ENCODE assay signal across 21 cellular contexts in the genomic region with DNA sequence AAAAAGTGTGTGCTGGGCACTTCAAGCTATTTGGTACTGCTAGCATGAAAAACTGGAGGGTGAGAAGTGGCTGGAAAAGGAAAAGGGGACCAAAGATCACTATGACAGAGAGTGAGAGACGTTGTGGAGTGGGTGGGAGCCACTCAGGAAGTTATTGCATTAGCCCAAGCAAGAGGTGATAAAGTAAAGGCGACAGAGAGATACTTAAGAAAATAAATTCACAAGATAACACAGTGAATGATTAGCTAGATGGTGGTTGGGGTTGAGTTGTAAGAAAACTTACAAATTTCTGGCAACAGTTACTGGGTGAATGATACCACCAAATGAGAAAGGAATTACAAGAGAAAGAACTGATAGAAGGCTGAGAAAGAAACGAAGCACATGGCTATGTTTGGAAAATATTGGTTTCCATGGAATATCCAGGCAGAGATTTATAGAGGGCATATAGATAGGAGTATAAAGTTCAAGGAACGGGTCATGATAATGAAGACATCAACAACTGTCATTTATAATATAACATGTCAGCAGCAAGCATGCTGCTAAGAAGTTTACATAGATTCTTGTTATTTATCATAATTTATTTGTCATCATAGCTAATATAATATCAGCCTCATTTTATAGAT.
DNase-seq lines count a peak whose midpoint lies in the region; ATAC-seq and TF ChIP-seq lines count a peak whose summit lies in the region.
"Had no signal": no experiment of that assay in that cellular context is flagged by ENCODE, and none has a peak within 500 bp of the region (broad histone marks: within the 10 kb centered on the region; RNA-seq: fewer than 3 reads in every experiment).

No MANE protein-coding gene starts in this region.

- H3K36me3 Mint-ChIP-seq in activated CD8-positive, alpha-beta memory T cell treated with anti-CD3 and anti-CD28 coated beads, Interleukin-2, amount 10 ng/mL, durations not matched to agents 7 days and 5 days, result peaks cover 9% of the 10 kb centered on the region
- H3K36me3 Mint-ChIP-seq in IgD-negative memory B cell (no peaks in the 10 kb centered on the region), progenitor cell of endocrine pancreas (ENCODE audit: insufficient read depth) (no peaks in the 10 kb centered on the region)
- peaks cover 5% of the 10 kb centered on the region for H3K36me3 Mint-ChIP-seq in central memory CD8-positive, alpha-beta T cell (ENCODE audit: insufficient read depth)

- H3K4me1 ChIP-seq in left ventricle myocardium inferior, result no peaks in the 10 kb centered on the region

- no peaks in the 10 kb centered on the region for H3K9me3 Mint-ChIP-seq in activated CD8-positive, alpha-beta memory T cell treated with anti-CD3 and anti-CD28 coated beads, Interleukin-2, amount 10 ng/mL, durations not matched to agents 7 days and 5 days (ENCODE audit: low read depth)
- H3K9me3 Mint-ChIP-seq in IgD-negative memory B cell (no peaks in the 10 kb centered on the region), progenitor cell of endocrine pancreas (ENCODE audit: low read depth) (peaks cover 11% of the 10 kb centered on the region)
- H3K9me3 Mint-ChIP-seq in central memory CD8-positive, alpha-beta T cell, result no peaks in the 10 kb centered on the region

- no peak for DNase-seq in activated CD8-positive, alpha-beta memory T cell treated with anti-CD3 and anti-CD28 coated beads, Interleukin-2, amount 10 ng/mL, durations not matched to agents 7 days and 5 days
- DNase-seq in activated CD8-positive, alpha-beta memory T cell treated with anti-CD3 and anti-CD28 coated beads, Interleukin-2, amount 50 U/mL, for 48 hours, result no peak
- no peak for DNase-seq in central memory CD8-positive, alpha-beta T cell (ENCODE audit: low spot score in 2 of 2)
- DNase-seq in progenitor cell of endocrine pancreas (ENCODE audit: low spot score, unreplicated experiment) (no peak), left ventricle myocardium inferior (no peak), NOMO-1 treated with dmso at 0.1 percent for 144 hours (lab: John Stamatoyannopoulos, UW; ENCODE audit: unreplicated experiment) (no peak), midbrain (lab: John Stamatoyannopoulos, UW) (no peak)
- DNase-seq: activated CD4-positive, alpha-beta T cell treated with anti-CD3 and anti-CD28 coated beads for 4 hours; C1 segment of cervical spinal cord; DMS79 treated with DMSO at 0.1 percent for 48 hours; hypothalamus; KBM-7; mammary epithelial cell; NCI-H2029; nephron progenitor cell; RPMI8226; SK-N-SH; stimulated activated CD4-positive, alpha-beta T cell treated with anti-CD3 and anti-CD28 coated beads, Interleukin-4, amount 100 ng/mL, for 4 hours; substantia nigra had no signal

- no peak overlapping the region for H3K4me3 Mint-ChIP-seq in activated CD8-positive, alpha-beta memory T cell treated with anti-CD3 and anti-CD28 coated beads, Interleukin-2, amount 10 ng/mL, durations not matched to agents 7 days and 5 days
- H3K4me3 Mint-ChIP-seq in IgD-negative memory B cell (no peak overlapping the region), progenitor cell of endocrine pancreas (ENCODE audit: low read depth) (no peak overlapping the region)
- H3K4me3 Mint-ChIP-seq in central memory CD8-positive, alpha-beta T cell, result peak overlapping the region; percentile 63
- H3K4me3 Mint-ChIP-seq: nephron progenitor cell had no signal

- H3K27ac Mint-ChIP-seq in activated CD8-positive, alpha-beta memory T cell treated with anti-CD3 and anti-CD28 coated beads, Interleukin-2, amount 10 ng/mL, durations not matched to agents 7 days and 5 days, result peak overlapping the region; percentile 39
- H3K27ac Mint-ChIP-seq in IgD-negative memory B cell (peak overlapping the region in 2 of 3 donors; percentile 23 to 73), progenitor cell of endocrine pancreas (peak overlapping the region; percentile 32)
- H3K27ac Mint-ChIP-seq in central memory CD8-positive, alpha-beta T cell (ENCODE audit: low read depth), result peak overlapping the region; percentile 81

- intact Hi-C loops in left ventricle myocardium inferior (cut with micrococcal nuclease), result no loop called here

- no peak for ATAC-seq in activated CD8-positive, alpha-beta memory T cell treated with anti-CD3 and anti-CD28 coated beads, Interleukin-2, amount 10 ng/mL, durations not matched to agents 7 days and 5 days
- peak; percentile 65 for ATAC-seq in central memory CD8-positive, alpha-beta T cell (replicated peaks; ENCODE audit: extremely low read depth, poor library complexity, severe bottlenecking)

- H3K9me3 ChIP-seq in left ventricle myocardium inferior (replicated peaks), result no peaks in the 10 kb centered on the region
- H3K9me3 ChIP-seq: SK-N-SH had no signal

- H3K36me3 ChIP-seq in left ventricle myocardium inferior, result no peaks in the 10 kb centered on the region

- CTCF ChIA-PET in activated CD8-positive, alpha-beta memory T cell treated with anti-CD3 and anti-CD28 coated beads, Interleukin-2, amount 10 ng/mL, durations not matched to agents 7 days and 5 days (lab: Charles Lee), result no interaction called here

- H3K4me3 ChIP-seq in left ventricle myocardium inferior, result no peak overlapping the region
- H3K4me3 ChIP-seq: coronary artery had no signal

- H3K4me1 Mint-ChIP-seq in activated CD8-positive, alpha-beta memory T cell treated with anti-CD3 and anti-CD28 coated beads, Interleukin-2, amount 10 ng/mL, durations not matched to agents 7 days and 5 days, result peaks cover 15% of the 10 kb centered on the region
- H3K4me1 Mint-ChIP-seq in IgD-negative memory B cell, result peaks cover 6 to 12% (median 7%) of the 10 kb centered on the region in 3 donors
- peaks cover 53% of the 10 kb centered on the region for H3K4me1 Mint-ChIP-seq in central memory CD8-positive, alpha-beta T cell
- peaks cover 8% of the 10 kb centered on the region for H3K4me1 Mint-ChIP-seq in progenitor cell of endocrine pancreas (ENCODE audit: low read depth)
- H3K4me1 Mint-ChIP-seq: nephron progenitor cell had no signal

- no peak overlapping the region for H3K27ac ChIP-seq in left ventricle myocardium inferior (replicated peaks)
- H3K27ac ChIP-seq: coronary artery had no signal

- H3K27me3 ChIP-seq in left ventricle myocardium inferior (ENCODE audit: low read depth), result no peaks in the 10 kb centered on the region

- no peak for TF ChIP-seq CTCF in progenitor cell of endocrine pancreas (IDR thresholded peaks at IDR 0.05; ENCODE audit: unreplicated experiment)
- TF ChIP-seq CTCF in left ventricle myocardium inferior (IDR thresholded peaks at IDR 0.05; ENCODE audit: borderline replicate concordance), result no peak

- no peaks in the 10 kb centered on the region for H3K27me3 Mint-ChIP-seq in activated CD8-positive, alpha-beta memory T cell treated with anti-CD3 and anti-CD28 coated beads, Interleukin-2, amount 10 ng/mL, durations not matched to agents 7 days and 5 days
- H3K27me3 Mint-ChIP-seq in IgD-negative memory B cell (peaks cover 2% of the 10 kb centered on the region), progenitor cell of endocrine pancreas (no peaks in the 10 kb centered on the region)
- H3K27me3 Mint-ChIP-seq in central memory CD8-positive, alpha-beta T cell, result no peaks in the 10 kb centered on the region
